ENCODE assay signal across 9 cellular contexts in the genomic region with DNA sequence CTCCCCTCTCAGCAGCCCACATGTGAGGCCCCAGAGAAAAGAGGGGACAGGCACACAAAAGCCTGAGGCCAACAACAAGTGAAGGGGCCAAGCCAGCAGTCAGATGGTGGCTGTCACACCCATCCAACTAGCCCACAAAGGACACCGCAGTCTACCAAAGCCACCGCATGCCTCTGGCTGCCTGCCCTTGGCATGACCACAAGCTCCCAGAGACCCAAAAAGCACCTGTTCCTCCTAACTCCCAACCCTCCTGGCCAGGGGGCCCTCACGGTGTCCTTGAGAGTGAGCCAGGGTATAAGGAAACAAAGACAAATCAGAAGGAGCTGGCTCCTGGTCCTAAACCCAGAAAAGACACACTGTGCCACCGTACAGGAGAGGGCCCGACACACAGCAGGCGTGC.
DNase-seq lines count a peak whose midpoint lies in the region; ATAC-seq and TF ChIP-seq lines count a peak whose summit lies in the region.
"Had no signal": no experiment of that assay in that cellular context is flagged by ENCODE, and none has a peak within 500 bp of the region (broad histone marks: within the 10 kb centered on the region; RNA-seq: fewer than 3 reads in every experiment).

No MANE protein-coding gene starts in this region.

- H3K9me3 ChIP-seq in adrenal gland (replicated peaks in 1 of 3) (no peaks in the 10 kb centered on the region), lung (ENCODE audit: control insufficient read depth in 2 of 2, insufficient read depth in 1 of 2, low read length in 1 of 2) (no peaks in the 10 kb centered on the region), stomach smooth muscle (ENCODE audit: control insufficient read depth in 2 of 2, low read length in 2 of 2) (no peaks in the 10 kb centered on the region)

- WGBS in adrenal gland, 4 donors, result 6 to 44% (median 17%) methylated on average over 6 of the region's 6 CpGs
- 11 to 19% methylated on average over 6 of the region's 6 CpGs for WGBS in lung, 2 donors

- ATAC-seq in lung (ENCODE audit: insufficient read depth, low FRiP score) (no peak), HG03439 (IDR thresholded peaks at IDR 0.05; ENCODE audit: unreplicated experiment) (no peak)

- DNase-seq in NCI-H1092 treated with DMSO at 0.1 percent for 48 hours (lab: John Stamatoyannopoulos, UW) (peak; percentile 69), NCI-H1092 (lab: John Stamatoyannopoulos, UW) (no peak), adrenal gland (peak in 4 of 7 donors; percentile 41 to 74 (median 54)), lung (ENCODE audit: low spot score) (no peak)
- no peak for DNase-seq in activated CD4-positive, CD25-positive, alpha-beta regulatory T cell treated with anti-CD3 and anti-CD28 coated beads, Interleukin-2, amount 50 U/mL, for 72 hours
- DNase-seq in activated effector memory CD4-positive, alpha-beta T cell treated with Interleukin-2 at 50 U/mL for 16 hours, result no peak

- H3K27me3 ChIP-seq in adrenal gland (no peaks in the 10 kb centered on the region), lung (ENCODE audit: control insufficient read depth, insufficient read depth) (no peaks in the 10 kb centered on the region), stomach smooth muscle (ENCODE audit: control insufficient read depth in 1 of 2, insufficient read depth in 2 of 2, low read length in 2 of 2) (no peaks in the 10 kb centered on the region)

- peak overlapping the region; percentile 40 to 60 for H3K9ac ChIP-seq in stomach smooth muscle (ENCODE audit: low read length in 2 of 2)

- peaks cover 48 to 74% of the 10 kb centered on the region in 2 donors for H3K4me1 ChIP-seq in adrenal gland (replicated peaks in 1 of 2)
- H3K4me1 ChIP-seq in lung (ENCODE audit: control insufficient read depth in 2 of 2, insufficient read depth in 2 of 2, low read length in 2 of 2), result peaks cover 7 to 32% of the 10 kb centered on the region in 2 donors
- peaks cover 55% of the 10 kb centered on the region for H3K4me1 ChIP-seq in stomach smooth muscle (ENCODE audit: control insufficient read depth, insufficient read depth, low read length)

- intact Hi-C loops in adrenal gland (cut with DNase I), result no loop called here

- H3K36me3 ChIP-seq in adrenal gland (replicated peaks in 1 of 2) (no peaks in the 10 kb centered on the region), lung (ENCODE audit: control insufficient read depth in 2 of 2, insufficient read depth in 2 of 2, low read length in 2 of 2) (peaks cover 0 to 3% of the 10 kb centered on the region in 2 donors), stomach smooth muscle (ENCODE audit: control insufficient read depth in 2 of 2, insufficient read depth in 2 of 2, low read length in 2 of 2) (no peaks in the 10 kb centered on the region)

- TF ChIP-seq CTCF in adrenal gland (IDR thresholded peaks at IDR 0.05) (no peak), lung (IDR thresholded peaks at IDR 0.05; ENCODE audit: control extremely low read depth, extremely low read depth) (no peak)

- no peak for TF ChIP-seq POLR2A in adrenal gland (IDR thresholded peaks at IDR 0.05)

- no peak overlapping the region for H3K4me3 ChIP-seq in adrenal gland
- no peak overlapping the region for H3K4me3 ChIP-seq in lung
- peak overlapping the region; percentile 31 to 54 for H3K4me3 ChIP-seq in stomach smooth muscle (ENCODE audit: low read length in 2 of 2)

- H3K27ac ChIP-seq in adrenal gland, result peak overlapping the region; percentile 48 to 87 (median 84)
- H3K27ac ChIP-seq in lung (ENCODE audit: low read depth in 1 of 2, low read length in 1 of 2), result peak overlapping the region; percentile 53 to 55
- H3K27ac ChIP-seq in stomach smooth muscle (ENCODE audit: low read length), result peak overlapping the region; percentile 70
- H3K27ac ChIP-seq: 22Rv1 had no signal

Comparison
In these comparisons a context has a peak if more than half of its experiments do, and no peak if none do; other contexts are left out.
1. DNase-seq: peak in NCI-H1092 treated with DMSO at 0.1 percent for 48 hours (single experiment) and adrenal gland (4 of 7); none in NCI-H1092 (single experiment), lung (single experiment), activated CD4-positive, CD25-positive, alpha-beta regulatory T cell treated with anti-CD3 and anti-CD28 coated beads, Interleukin-2, amount 50 U/mL, for 72 hours (single experiment) and activated effector memory CD4-positive, alpha-beta T cell treated with Interleukin-2 at 50 U/mL for 16 hours (single experiment).
2. H3K4me3 ChIP-seq: peak in stomach smooth muscle (2 of 2); none in adrenal gland (0 of 4) and lung (single experiment).
3. Peak in every context shown above with its lines, with median percentiles within 50 percentile points of each other: H3K27ac ChIP-seq.